In genomic region chr2:62653582-62654422, GRCh38 we compare ENCODE assay signal across 1 cellular context.
A peak's percentile ranks its signal among the peaks of the same experiment; 100 is the strongest.
TF ChIP-seq lines count a peak whose summit lies in the region.

No MANE protein-coding gene starts in this region.

TF ChIP-seq in HepG2, 621 proteins besides CTCF, POLR2A, EP300 and RAD21 (continued from another document and continues in another):
- TF ChIP-seq NR2F6 (IDR thresholded peaks at IDR 0.05), result peak; percentile 77
- TF ChIP-seq NR2F6 (CRISPR knock-in tag; IDR thresholded peaks at IDR 0.05), result peak; percentile 76; the same call in 1 of the 2 replicates
- TF ChIP-seq TARDBP (CRISPR knock-in tag; IDR thresholded peaks at IDR 0.05), result 0 out of 2 replicates have a peak, but pooled peaks have one; percentile 37
- no peak for TF ChIP-seq ZNF142 (CRISPR knock-in tag; IDR thresholded peaks at IDR 0.05)
- 0 out of 2 replicates have a peak, but pooled peaks have one; percentile 24 for TF ChIP-seq HNRNPUL1 (IDR thresholded peaks at IDR 0.05; ENCODE audit: low read depth, low read length)
- no peak for TF ChIP-seq ZNF235 (CRISPR knock-in tag; IDR thresholded peaks at IDR 0.05; ENCODE audit: borderline replicate concordance)
- TF ChIP-seq DNMT3B (CRISPR knock-in tag; conservative IDR thresholded peaks at IDR 0.05), result no peak
- TF ChIP-seq ZNF773 (CRISPR knock-in tag; IDR thresholded peaks at IDR 0.05; ENCODE audit: borderline replicate concordance), result no peak
- no peak for TF ChIP-seq ZNF510 (CRISPR knock-in tag; IDR thresholded peaks at IDR 0.05; ENCODE audit: low read depth)
- TF ChIP-seq ZSCAN31 (CRISPR knock-in tag; IDR thresholded peaks at IDR 0.05; ENCODE audit: low read depth), result no peak
- TF ChIP-seq ZNF761 (CRISPR knock-in tag; conservative IDR thresholded peaks at IDR 0.05), result no peak
- no peak for TF ChIP-seq MTA3 (CRISPR knock-in tag; IDR thresholded peaks at IDR 0.05)
- TF ChIP-seq ZSCAN25 (CRISPR knock-in tag; IDR thresholded peaks at IDR 0.05), result 0 out of 2 replicates have a peak, but pooled peaks have one; percentile 16
- TF ChIP-seq NFE2L1 (CRISPR knock-in tag; IDR thresholded peaks at IDR 0.05; ENCODE audit: borderline replicate concordance), result no peak
- TF ChIP-seq ZNF639 (CRISPR knock-in tag; conservative IDR thresholded peaks at IDR 0.05), result 0 out of 2 replicates have a peak, but pooled peaks have one; percentile 54
- no peak for TF ChIP-seq MLX (CRISPR knock-in tag; IDR thresholded peaks at IDR 0.05)
- no peak for TF ChIP-seq BRCA1 (CRISPR knock-in tag; IDR thresholded peaks at IDR 0.05)
- no peak for TF ChIP-seq FOXP1 (IDR thresholded peaks at IDR 0.05)
- peak; percentile 96 for TF ChIP-seq FOXP1 (CRISPR knock-in tag; IDR thresholded peaks at IDR 0.05)
- TF ChIP-seq RARA (CRISPR knock-in tag; IDR thresholded peaks at IDR 0.05), result peak; percentile 93
- no peak for TF ChIP-seq SNRNP70 (IDR thresholded peaks at IDR 0.05; ENCODE audit: low read depth, low read length)
- peak; percentile 76 for TF ChIP-seq NFKBIZ (CRISPR knock-in tag; IDR thresholded peaks at IDR 0.05)
- TF ChIP-seq E2F1 (CRISPR knock-in tag; IDR thresholded peaks at IDR 0.05), result no peak
- TF ChIP-seq SAFB2 (CRISPR knock-in tag; IDR thresholded peaks at IDR 0.05; ENCODE audit: borderline replicate concordance, low read depth), result no peak
- no peak for TF ChIP-seq SMAD1 (CRISPR knock-in tag; IDR thresholded peaks at IDR 0.05; ENCODE audit: borderline replicate concordance, low read depth)
- no peak for TF ChIP-seq KDM1A (CRISPR knock-in tag; IDR thresholded peaks at IDR 0.05)
- no peak for TF ChIP-seq RORA (CRISPR knock-in tag; IDR thresholded peaks at IDR 0.05)
- TF ChIP-seq SIN3B (IDR thresholded peaks at IDR 0.05; ENCODE audit: low read length), result no peak
- TF ChIP-seq ZSCAN29 (CRISPR knock-in tag; conservative IDR thresholded peaks at IDR 0.05), result no peak
- TF ChIP-seq NR1H2 (CRISPR knock-in tag; IDR thresholded peaks at IDR 0.05; ENCODE audit: borderline replicate concordance, low read depth), result no peak
- no peak for TF ChIP-seq AFF4 (CRISPR knock-in tag; IDR thresholded peaks at IDR 0.05)
- peak; percentile 92 for TF ChIP-seq ZGPAT (CRISPR knock-in tag; IDR thresholded peaks at IDR 0.05)
- no peak for TF ChIP-seq ZBTB46 (CRISPR knock-in tag; IDR thresholded peaks at IDR 0.05; ENCODE audit: borderline replicate concordance)
- TF ChIP-seq ZNF281 (CRISPR knock-in tag; IDR thresholded peaks at IDR 0.05; ENCODE audit: borderline replicate concordance), result no peak
- no peak for TF ChIP-seq LCORL (IDR thresholded peaks at IDR 0.05)
- no peak; the same call in 1 of the 2 replicates for TF ChIP-seq LCORL (CRISPR knock-in tag; IDR thresholded peaks at IDR 0.05)
- TF ChIP-seq CBX2 (IDR thresholded peaks at IDR 0.05; ENCODE audit: low read depth, low read length), result no peak
- TF ChIP-seq CBX2 (CRISPR knock-in tag; IDR thresholded peaks at IDR 0.05; ENCODE audit: low read depth), result no peak
- TF ChIP-seq ARID2 (CRISPR knock-in tag; IDR thresholded peaks at IDR 0.05; ENCODE audit: borderline replicate concordance), result no peak
- no peak for TF ChIP-seq KAT2B (IDR thresholded peaks at IDR 0.05; ENCODE audit: borderline replicate concordance, low read depth, low read length)
- TF ChIP-seq ZFAT (CRISPR knock-in tag; conservative IDR thresholded peaks at IDR 0.05), result no peak
- TF ChIP-seq CREBL2 (CRISPR knock-in tag; IDR thresholded peaks at IDR 0.05; ENCODE audit: borderline replicate concordance), result no peak
- peak; percentile 79; the same call in 1 of the 2 replicates for TF ChIP-seq MEF2D (CRISPR knock-in tag; IDR thresholded peaks at IDR 0.05)
